ENCODE assay signal across 8 cellular contexts in the genomic region with DNA sequence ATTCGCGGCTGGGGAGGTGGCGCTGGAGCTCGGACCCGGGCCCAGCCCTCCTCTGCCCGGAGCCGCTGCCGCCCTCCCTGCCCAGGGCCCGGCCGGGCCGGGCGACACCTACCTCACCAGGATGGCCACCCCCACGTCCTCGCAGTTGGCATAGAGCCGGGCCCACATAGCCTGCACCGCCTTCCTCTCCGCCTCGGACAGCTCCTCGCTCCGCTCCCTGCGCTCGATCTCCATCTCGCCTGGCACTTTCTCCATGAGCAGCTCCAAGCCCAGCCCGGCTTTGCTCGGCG. TPM values are rescaled to one million over a fixed set of nuclear protein-coding genes. Genes with fewer than 3 reads are reported as not detected.
DNase-seq lines count a peak whose midpoint lies in the region; FAIRE-seq and TF ChIP-seq lines count a peak whose summit lies in the region.

No MANE protein-coding gene starts in this region.

- FAIRE-seq in kidney (lab: Jason Lieb, UNC): no peak

- peak overlapping the region; percentile 61 for H3K4me3 ChIP-seq in H7 (ENCODE audit: insufficient read depth, low read depth, low read length)
- H3K4me3 ChIP-seq in choroid plexus epithelial cell (ENCODE audit: low read depth, low read length): peak overlapping the region; percentile 62
- no peak overlapping the region for H3K4me3 ChIP-seq in kidney (ENCODE audit: low read length in 2 of 2)
- H3K4me3 ChIP-seq in stomach: peak overlapping the region; percentile 40 to 47 (median 45)
- no peak overlapping the region for H3K4me3 ChIP-seq in lower leg skin (ENCODE audit: low read depth, poor library complexity, severe bottlenecking)
- no peak overlapping the region for H3K4me3 ChIP-seq in effector memory CD4-positive, alpha-beta T cell (ENCODE audit: insufficient read depth, low read depth, low read length, poor library complexity, severe bottlenecking)

- H3K4me1 ChIP-seq in kidney (ENCODE audit: control insufficient read depth in 1 of 2, insufficient read depth in 1 of 2, low read depth in 1 of 2, low read length in 2 of 2): peaks cover 7 to 18% of the 10 kb centered on the region in 2 donors
- peaks cover 20 to 52% (median 39%) of the 10 kb centered on the region in 4 donors for H3K4me1 ChIP-seq in stomach
- H3K4me1 ChIP-seq in effector memory CD4-positive, alpha-beta T cell (ENCODE audit: control insufficient read depth, insufficient read depth, low read length, poor library complexity, severe bottlenecking): peaks cover 14% of the 10 kb centered on the region

- H3K9ac ChIP-seq in kidney (ENCODE audit: low read length in 2 of 2): no peak overlapping the region

- no peaks in the 10 kb centered on the region for H3K9me3 ChIP-seq in kidney (ENCODE audit: control insufficient read depth in 1 of 2, low read length in 2 of 2)
- H3K9me3 ChIP-seq in stomach: no peaks in the 10 kb centered on the region
- no peaks in the 10 kb centered on the region for H3K9me3 ChIP-seq in effector memory CD4-positive, alpha-beta T cell (ENCODE audit: control insufficient read depth, low read length)

- 0 to 10% (median 6%) methylated on average over 2 to 26 of the region's 26 CpGs for WGBS in stomach, 5 donors
- 0% methylated on average over 6 of the region's 26 CpGs; no CpG with 5 or more reads in 1 of the 2 donors for WGBS in lower leg skin, 2 donors

- no peak for TF ChIP-seq EP300 in stomach (IDR thresholded peaks at IDR 0.05)

- DNase-seq in H7: peak; percentile 89
- DNase-seq in choroid plexus epithelial cell (ENCODE audit: low read depth): no peak
- peak; percentile 85 for DNase-seq in kidney
- DNase-seq in stomach: peak; percentile 52
- no peak for DNase-seq in lower leg skin (ENCODE audit: low spot score in 2 of 2)
- DNase-seq in effector memory CD4-positive, alpha-beta T cell: no peak
- DNase-seq in RKO (ENCODE audit: low spot score): no peak
- no peak for DNase-seq in activated CD4-positive, alpha-beta T cell treated with anti-CD3 and anti-CD28 coated beads, Interleukin-2, amount 50 U/mL, for 4 hours

- no peak for TF ChIP-seq CTCF in choroid plexus epithelial cell (conservative IDR thresholded peaks at IDR 0.05; ENCODE audit: low read depth, low read length)
- TF ChIP-seq CTCF in kidney (IDR thresholded peaks at IDR 0.05; ENCODE audit: borderline replicate concordance, extremely low read depth, insufficient read depth): no peak
- no peak for TF ChIP-seq CTCF in stomach (IDR thresholded peaks at IDR 0.05)
- no peak for TF ChIP-seq CTCF in lower leg skin (IDR thresholded peaks at IDR 0.05)

- H3K27ac ChIP-seq in kidney (ENCODE audit: low read depth in 2 of 2, low read length in 2 of 2): no peak overlapping the region
- peak overlapping the region; percentile 44 to 83 (median 70) for H3K27ac ChIP-seq in stomach
- H3K27ac ChIP-seq in effector memory CD4-positive, alpha-beta T cell (ENCODE audit: insufficient read depth, low read length, poor library complexity, severe bottlenecking): no peak overlapping the region

- TF ChIP-seq POLR2A in stomach (IDR thresholded peaks at IDR 0.05): no peak
- TF ChIP-seq POLR2A in lower leg skin (IDR thresholded peaks at IDR 0.05): no peak

- intact Hi-C loops in kidney (cut with DNase I): no loop called here
- intact Hi-C loops in stomach (cut with DNase I; ENCODE audit: low total_unique reads): no loop called here
- intact Hi-C loops in lower leg skin (cut with DNase I; ENCODE audit: low total_unique reads): no loop called here

- H3K36me3 ChIP-seq in H7 (replicated peaks; ENCODE audit: control insufficient read depth, insufficient read depth, low read length) (no peaks in the 10 kb centered on the region), kidney (ENCODE audit: control insufficient read depth in 1 of 2, insufficient read depth in 2 of 2, low read length in 2 of 2) (no peaks in the 10 kb centered on the region), stomach (no peaks in the 10 kb centered on the region)
- H3K36me3 ChIP-seq in effector memory CD4-positive, alpha-beta T cell (ENCODE audit: control insufficient read depth, insufficient read depth, low read length): no peaks in the 10 kb centered on the region

- H3K27me3 ChIP-seq in H7 (ENCODE audit: control insufficient read depth, insufficient read depth, low read length) (peaks cover 39% of the 10 kb centered on the region), stomach (peaks cover 5 to 57% (median 24%) of the 10 kb centered on the region in 3 donors)
- H3K27me3 ChIP-seq in effector memory CD4-positive, alpha-beta T cell (replicated peaks; ENCODE audit: control insufficient read depth, insufficient read depth, low read length, poor library complexity, severe bottlenecking): peaks cover 22% of the 10 kb centered on the region

RNA-seq across cellular contexts. Expression of gene CYGB, which starts 0.3 kb away (rescaled TPM):
- 1.4 and 3.5 TPM in 2 replicates for total RNA-seq in H7 (2014; rRNA removed; shearing (Covaris generic))
- total RNA-seq in kidney (12.6 TPM), stomach (10 to 100 TPM in 3 of 5 donors, 1 to 10 TPM in 1, not detected in 1; 6.8 to 40.4 (median 28.4) TPM), lower leg skin (10 to 100 TPM in 3 of 4 donors, 1 to 10 TPM in 1; 9.7 to 14.4 (median 10.7) TPM)
- polyA plus RNA-seq in kidney (ENCODE audit: insufficient read depth, low read depth, low replicate concordance) (6.7 TPM), stomach (100 to 1,000 TPM in 1 of 3 donors, 10 to 100 TPM in 1, 1 to 10 TPM in 1; 9.9 to 101 (median 65.1) TPM)

RNA-seq across cellular contexts. Expression of gene PRCD, which starts 2.6 kb away (rescaled TPM):
- 0.70 and 0.83 TPM in 2 replicates for total RNA-seq in H7 (2014; rRNA removed; shearing (Covaris generic))
- 2.2 TPM for total RNA-seq in kidney
- not detected for polyA plus RNA-seq in kidney (ENCODE audit: insufficient read depth, low read depth, low replicate concordance)
- total RNA-seq in stomach: 1 to 10 TPM in 1 of 5 donors, under 1 TPM in 1, not detected in 3; 0.72 to 5.7 TPM
- polyA plus RNA-seq in stomach: 10 to 100 TPM in 1 of 3 donors, 1 to 10 TPM in 2; 3.6 to 12.2 (median 4.2) TPM
- 1 to 10 TPM in 3 of 4 donors, under 1 TPM in 1; 0.42 to 7.5 (median 4.0) TPM for total RNA-seq in lower leg skin

RNA-seq across cellular contexts. Expression of gene RHBDF2, which starts 36.0 kb away (rescaled TPM):
- total RNA-seq in H7 (2014; rRNA removed; shearing (Covaris generic)): 23.0 and 34.3 TPM in 2 replicates
- 58.6 TPM for total RNA-seq in kidney
- 6.8 TPM for polyA plus RNA-seq in kidney (ENCODE audit: insufficient read depth, low read depth, low replicate concordance)
- 100 to 1,000 TPM in 2 of 5 donors, 10 to 100 TPM in 3; 16.9 to 175 (median 43.8) TPM for total RNA-seq in stomach
- polyA plus RNA-seq in stomach: 10 to 100 TPM in 1 of 3 donors, 1 to 10 TPM in 2; 4.6 to 17.5 (median 9.2) TPM
- 10 to 100 TPM; 53.7 to 76.1 (median 62.6) TPM for total RNA-seq in lower leg skin

RNA-seq across cellular contexts. Expression of gene ST6GALNAC2, which starts 48.4 kb away (rescaled TPM):
- 1.7 and 2.4 TPM in 2 replicates for total RNA-seq in H7 (2014; rRNA removed; shearing (Covaris generic))
- total RNA-seq in kidney (28.6 TPM), stomach (10 to 100 TPM in 2 of 5 donors, 1 to 10 TPM in 3; 1.2 to 17.8 (median 3.6) TPM), lower leg skin (100 to 1,000 TPM in 1 of 4 donors, 10 to 100 TPM in 3; 64.8 to 101 (median 76.5) TPM)
- polyA plus RNA-seq in kidney (ENCODE audit: insufficient read depth, low read depth, low replicate concordance) (6.5 TPM), stomach (10 to 100 TPM in 1 of 3 donors, 1 to 10 TPM in 2; 3.9 to 17.1 (median 5.5) TPM)

Comparison
In these comparisons a context has a peak if more than half of its experiments do, and no peak if none do; other contexts are left out.
1. DNase-seq: peak in H7 (single experiment), kidney (single experiment) and stomach (single experiment); none in choroid plexus epithelial cell (single experiment), lower leg skin (0 of 2), effector memory CD4-positive, alpha-beta T cell (0 of 3), RKO (single experiment) and activated CD4-positive, alpha-beta T cell treated with anti-CD3 and anti-CD28 coated beads, Interleukin-2, amount 50 U/mL, for 4 hours (0 of 2).
2. H3K4me3 ChIP-seq: peak in H7 (single experiment), choroid plexus epithelial cell (single experiment) and stomach (4 of 4); none in kidney (0 of 2), lower leg skin (single experiment) and effector memory CD4-positive, alpha-beta T cell (single experiment).
3. H3K27ac ChIP-seq: peak in stomach (5 of 5); none in kidney (0 of 2) and effector memory CD4-positive, alpha-beta T cell (single experiment).